8 cellular contexts compared by ENCODE assay signal in genomic region chr3:67790043-67790442, GRCh38.
A peak's percentile ranks its signal among the peaks of the same experiment; 100 is the strongest.
DNase-seq lines count a peak whose midpoint lies in the region; ATAC-seq and TF ChIP-seq lines count a peak whose summit lies in the region.

No MANE protein-coding gene starts in this region.

- H3K4me3 Mint-ChIP-seq in activated T-cell treated with anti-CD3 and anti-CD28 coated beads, Interleukin-2, amount 50 U/mL, for 4 hours, result no peak overlapping the region

- TF ChIP-seq CTCF in GM13977 (IDR thresholded peaks at IDR 0.05; ENCODE audit: extremely low read depth, insufficient read depth, missing control alignments) (peak; percentile 80), OCI-LY1 (IDR thresholded peaks at IDR 0.05; ENCODE audit: low read length) (peak; percentile 88), smooth muscle cell (IDR thresholded peaks at IDR 0.05; ENCODE audit: borderline replicate concordance, insufficient read depth, poor library complexity, severe bottlenecking) (peak; percentile 50)

- H3K79me2 ChIP-seq in OCI-LY1 (ENCODE audit: insufficient read depth, low read length) (no peaks in the 10 kb centered on the region), smooth muscle cell (ENCODE audit: low read depth) (no peaks in the 10 kb centered on the region)

- H3K4me3 ChIP-seq in OCI-LY1 (ENCODE audit: low read depth, low read length, poor library complexity, severe bottlenecking) (no peak overlapping the region), smooth muscle cell (no peak overlapping the region)

- DNase-seq in A172 (ENCODE audit: low spot score) (peak; percentile 63), GM13977 (ENCODE audit: low spot score) (peak; percentile 38), germinal center (ENCODE audit: low spot score) (peak; percentile 56), smooth muscle cell (lab: John Stamatoyannopoulos, UW; ENCODE audit: unreplicated experiment) (no peak)
- peak; percentile 53 for DNase-seq in activated T-cell treated with anti-CD3 and anti-CD28 coated beads, Interleukin-2, amount 50 U/mL, for 4 hours

- no peak overlapping the region for H2AFZ ChIP-seq in OCI-LY1 (ENCODE audit: low read length)
- H2AFZ ChIP-seq in smooth muscle cell (ENCODE audit: low read depth), result no peak overlapping the region

- no peaks in the 10 kb centered on the region for H4K20me1 ChIP-seq in OCI-LY1 (ENCODE audit: insufficient read depth, low read length)
- no peaks in the 10 kb centered on the region for H4K20me1 ChIP-seq in smooth muscle cell (ENCODE audit: low read depth)

- H3K4me1 Mint-ChIP-seq in activated T-cell treated with anti-CD3 and anti-CD28 coated beads, Interleukin-2, amount 50 U/mL, for 4 hours (ENCODE audit: low read depth), result peaks cover 12% of the 10 kb centered on the region

- H3K9ac ChIP-seq in OCI-LY1 (ENCODE audit: low read length) (no peak overlapping the region), smooth muscle cell (ENCODE audit: low read depth) (no peak overlapping the region)

- H3K27me3 ChIP-seq in OCI-LY1 (ENCODE audit: insufficient read depth, low read length) (no peaks in the 10 kb centered on the region), smooth muscle cell (ENCODE audit: low read depth) (no peaks in the 10 kb centered on the region)

- H3K9me3 Mint-ChIP-seq in activated T-cell treated with anti-CD3 and anti-CD28 coated beads, Interleukin-2, amount 50 U/mL, for 4 hours, result peaks cover 13% of the 10 kb centered on the region

- ATAC-seq in HG03025 (IDR thresholded peaks at IDR 0.05; ENCODE audit: low FRiP score, unreplicated experiment) (peak; percentile 90), HG02970 (IDR thresholded peaks at IDR 0.05; ENCODE audit: low FRiP score, unreplicated experiment) (no peak)
- ATAC-seq in activated T-cell treated with anti-CD3 and anti-CD28 coated beads, Interleukin-2, amount 50 U/mL, for 4 hours, result peak; percentile 60 to 61

- H3K4me2 ChIP-seq in OCI-LY1 (ENCODE audit: low read length), result no peak overlapping the region
- H3K4me2 ChIP-seq in smooth muscle cell, result no peak overlapping the region

- H3K4me1 ChIP-seq in OCI-LY1 (ENCODE audit: insufficient read depth, low read length, severe bottlenecking) (no peaks in the 10 kb centered on the region), smooth muscle cell (ENCODE audit: low read depth) (no peaks in the 10 kb centered on the region)

- no peaks in the 10 kb centered on the region for H3K27me3 Mint-ChIP-seq in activated T-cell treated with anti-CD3 and anti-CD28 coated beads, Interleukin-2, amount 50 U/mL, for 4 hours (ENCODE audit: low read depth)

- H3K36me3 ChIP-seq in OCI-LY1 (ENCODE audit: insufficient read depth, low read length) (no peaks in the 10 kb centered on the region), smooth muscle cell (ENCODE audit: low read depth) (no peaks in the 10 kb centered on the region)

- H3F3A ChIP-seq in OCI-LY1 (ENCODE audit: insufficient read depth, low read length), result no peaks in the 10 kb centered on the region
- H3F3A ChIP-seq in smooth muscle cell (ENCODE audit: low read depth), result no peaks in the 10 kb centered on the region

- peaks cover 6% of the 10 kb centered on the region for H3K36me3 Mint-ChIP-seq in activated T-cell treated with anti-CD3 and anti-CD28 coated beads, Interleukin-2, amount 50 U/mL, for 4 hours (ENCODE audit: insufficient read depth)

- no peaks in the 10 kb centered on the region for H3K9me2 ChIP-seq in OCI-LY1 (ENCODE audit: low read depth, low read length)

- in situ Hi-C loops in GM13977 (cut with MboI; ENCODE audit: low pct_unique_long_range_greater_than_20kb, low sequenced_read_pairs, unreplicated experiment), result no loop called here

- no peaks in the 10 kb centered on the region for H3K9me3 ChIP-seq in OCI-LY1 (ENCODE audit: low read length)
- H3K9me3 ChIP-seq in smooth muscle cell (replicated peaks; ENCODE audit: low read depth), result no peaks in the 10 kb centered on the region

- 31% methylated on average over 2 of the region's 2 CpGs for WGBS in smooth muscle cell (ENCODE audit: low lambda C conversion rate)

- H3K27ac ChIP-seq in OCI-LY1 (ENCODE audit: low read depth, low read length, poor library complexity, severe bottlenecking), result no peak overlapping the region
- no peak overlapping the region for H3K27ac ChIP-seq in smooth muscle cell (ENCODE audit: low read depth)
